ENCODE assay signal across 13 cellular contexts in genomic region chr6:169289671-169290408, GRCh38. TPM values are rescaled to one million over a fixed set of nuclear protein-coding genes. Genes with fewer than 3 reads are reported as not detected.
DNase-seq lines count a peak whose midpoint lies in the region; ATAC-seq, FAIRE-seq and TF ChIP-seq lines count a peak whose summit lies in the region.
"Had no signal": no experiment of that assay in that cellular context is flagged by ENCODE, and none has a peak within 500 bp of the region (broad histone marks: within the 10 kb centered on the region; RNA-seq: fewer than 3 reads in every experiment).

No MANE protein-coding gene starts in this region.

- no peak for TF ChIP-seq POLR2A in HepG2 (IDR thresholded peaks at IDR 0.05; ENCODE audit: insufficient read depth in 1 of 2, low read depth in 2 of 2, low read length in 2 of 2)
- no peak for TF ChIP-seq POLR2A in right lobe of liver (IDR thresholded peaks at IDR 0.05)
- TF ChIP-seq POLR2A in breast epithelium (IDR thresholded peaks at IDR 0.05) = no peak

- intact Hi-C loops in HepG2 (cut with micrococcal nuclease; ENCODE audit: unreplicated experiment) = no loop called here
- intact Hi-C loops in right lobe of liver (cut with DNase I) = no loop called here
- intact Hi-C loops in breast epithelium (cut with DNase I; ENCODE audit: low total_unique reads) = no loop called here

- H3K36me3 ChIP-seq in HepG2 (replicated peaks in 1 of 2; ENCODE audit: control insufficient read depth in 1 of 2, insufficient read depth in 2 of 2, low read length in 2 of 2) = no peaks in the 10 kb centered on the region
- H3K36me3 ChIP-seq in right lobe of liver = no peaks in the 10 kb centered on the region
- H3K36me3 ChIP-seq in breast epithelium = no peaks in the 10 kb centered on the region

- no peak for FAIRE-seq in HepG2 (lab: Jason Lieb, UNC)
- FAIRE-seq: kidney had no signal

- TF ChIP-seq RAD21 in HepG2 (CRISPR knock-in tag; IDR thresholded peaks at IDR 0.05) = no peak

- POLR2A ChIA-PET in HepG2 (lab: Yijun Ruan, JAX) = no interaction called here
- POLR2A ChIA-PET in HEK293T (lab: Yijun Ruan, JAX) = no interaction called here

- no peaks in the 10 kb centered on the region for H4K20me1 ChIP-seq in HepG2 (ENCODE audit: insufficient read depth, low read length)

- no peak for ATAC-seq in HepG2
- ATAC-seq in right lobe of liver = no peak
- ATAC-seq in HG02623 (IDR thresholded peaks at IDR 0.05; ENCODE audit: unreplicated experiment) = no peak
- no peak for ATAC-seq in HG03460 (IDR thresholded peaks at IDR 0.05; ENCODE audit: unreplicated experiment)
- ATAC-seq: activated CD4-positive, CD25-positive, alpha-beta regulatory T cell treated with anti-CD3 and anti-CD28 coated beads, Interleukin-2, amount 50 U/mL, for 24 hours had no signal

- TF ChIP-seq CTCF in HepG2 (CRISPR knock-in tag; IDR thresholded peaks at IDR 0.05) (no peak), right lobe of liver (IDR thresholded peaks at IDR 0.05) (no peak), breast epithelium (IDR thresholded peaks at IDR 0.05) (no peak)

- WGBS in HepG2 (ENCODE audit: low lambda C conversion rate) = 90% methylated on average over 18 of the region's 18 CpGs
- 64% methylated on average over 17 of the region's 18 CpGs for WGBS in right lobe of liver (ENCODE audit: insufficient coverage, low coverage, low lambda C conversion rate, missing lambda C conversion rate)

- H3K27me3 ChIP-seq in HepG2 (ENCODE audit: control insufficient read depth in 1 of 2, insufficient read depth in 2 of 2, low read length in 2 of 2) (no peaks in the 10 kb centered on the region), right lobe of liver (no peaks in the 10 kb centered on the region), breast epithelium (no peaks in the 10 kb centered on the region)

- H3K27ac ChIP-seq in HepG2 (ENCODE audit: extremely low read length, insufficient read depth, low read length) (no peak overlapping the region), right lobe of liver (no peak overlapping the region), breast epithelium (peak overlapping the region; percentile 76 to 93)

- TF ChIP-seq EP300 in HepG2 (IDR thresholded peaks at IDR 0.05; ENCODE audit: low read depth in 2 of 2, low read length in 2 of 2) (no peak), HepG2 (CRISPR knock-in tag; IDR thresholded peaks at IDR 0.05; ENCODE audit: borderline replicate concordance) (no peak)

- no peaks in the 10 kb centered on the region for H3K79me2 ChIP-seq in HepG2 (ENCODE audit: insufficient read depth, low read length)

- no peaks in the 10 kb centered on the region for H3K9me3 ChIP-seq in HepG2 (ENCODE audit: low read length)
- no peaks in the 10 kb centered on the region for H3K9me3 ChIP-seq in right lobe of liver
- no peaks in the 10 kb centered on the region for H3K9me3 ChIP-seq in breast epithelium

- BruUV-seq in HepG2 (replicated peaks; lab: Mats Ljungman, UMichigan) = no TSS peak

- CTCF ChIA-PET in HepG2 (lab: Yijun Ruan, JAX; ENCODE audit: low intra/inter-chr PET ratio, low total read pairs) = no interaction called here
- CTCF ChIA-PET in HEK293T (lab: Yijun Ruan, JAX) = no interaction called here

- DNase-seq in HepG2 (ENCODE audit: low spot score) = no peak
- no peak for DNase-seq in right lobe of liver
- DNase-seq in breast epithelium (ENCODE audit: low spot score in 2 of 2) = no peak
- DNase-seq in left kidney (ENCODE audit: low read depth, low spot score) = peak; percentile 17
- DNase-seq in NCI-H345 (lab: John Stamatoyannopoulos, UW) = no peak
- no peak for DNase-seq in HEK293T (ENCODE audit: extremely low spot score)
- DNase-seq: activated effector memory CD4-positive, alpha-beta T cell treated with Interleukin-2 at 50 U/mL for 16 hours; effector CD8-positive, alpha-beta T cell; kidney; RPMI8226 had no signal

- no peak overlapping the region for H2AFZ ChIP-seq in HepG2 (ENCODE audit: low read length)

- no peak overlapping the region for H3K4me2 ChIP-seq in HepG2 (ENCODE audit: low read depth, low read length)

- no peak overlapping the region for H3K9ac ChIP-seq in HepG2 (ENCODE audit: insufficient read depth, low read depth, low read length)

- peaks cover 56% of the 10 kb centered on the region for H3K4me1 ChIP-seq in HepG2 (ENCODE audit: insufficient read depth, low read length)
- H3K4me1 ChIP-seq in right lobe of liver = no peaks in the 10 kb centered on the region
- H3K4me1 ChIP-seq in breast epithelium = no peaks in the 10 kb centered on the region

- no peak overlapping the region for H3K4me3 ChIP-seq in HepG2 (replicated peaks in 1 of 3; ENCODE audit: insufficient read depth in 1 of 3, low read depth in 2 of 3, low read length in 3 of 3)
- H3K4me3 ChIP-seq in right lobe of liver = no peak overlapping the region
- no peak overlapping the region for H3K4me3 ChIP-seq in breast epithelium

- in situ Hi-C loops in HepG2 (cut with HindIII; ENCODE audit: extremely low pct_ligation_motif_present, low pct_unique_long_range_greater_than_20kb) = no loop called here

TF ChIP-seq in HepG2, 621 proteins besides CTCF, POLR2A, EP300 and RAD21 (continues in another document):
- TF ChIP-seq, protein P1, sequence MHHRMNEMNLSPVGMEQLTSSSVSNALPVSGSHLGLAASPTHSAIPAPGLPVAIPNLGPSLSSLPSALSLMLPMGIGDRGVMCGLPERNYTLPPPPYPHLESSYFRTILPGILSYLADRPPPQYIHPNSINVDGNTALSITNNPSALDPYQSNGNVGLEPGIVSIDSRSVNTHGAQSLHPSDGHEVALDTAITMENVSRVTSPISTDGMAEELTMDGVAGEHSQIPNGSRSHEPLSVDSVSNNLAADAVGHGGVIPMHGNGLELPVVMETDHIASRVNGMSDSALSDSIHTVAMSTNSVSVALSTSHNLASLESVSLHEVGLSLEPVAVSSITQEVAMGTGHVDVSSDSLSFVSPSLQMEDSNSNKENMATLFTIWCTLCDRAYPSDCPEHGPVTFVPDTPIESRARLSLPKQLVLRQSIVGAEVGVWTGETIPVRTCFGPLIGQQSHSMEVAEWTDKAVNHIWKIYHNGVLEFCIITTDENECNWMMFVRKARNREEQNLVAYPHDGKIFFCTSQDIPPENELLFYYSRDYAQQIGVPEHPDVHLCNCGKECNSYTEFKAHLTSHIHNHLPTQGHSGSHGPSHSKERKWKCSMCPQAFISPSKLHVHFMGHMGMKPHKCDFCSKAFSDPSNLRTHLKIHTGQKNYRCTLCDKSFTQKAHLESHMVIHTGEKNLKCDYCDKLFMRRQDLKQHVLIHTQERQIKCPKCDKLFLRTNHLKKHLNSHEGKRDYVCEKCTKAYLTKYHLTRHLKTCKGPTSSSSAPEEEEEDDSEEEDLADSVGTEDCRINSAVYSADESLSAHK (CRISPR knock-in tag; IDR thresholded peaks at IDR 0.05; ENCODE audit: borderline replicate concordance) = no peak

TF ChIP-seq in HEK293T, 16 proteins besides CTCF, POLR2A, EP300 and RAD21:
- TF ChIP-seq FOXA1 (IDR thresholded peaks at IDR 0.05) (no peak), PKNOX1 (IDR thresholded peaks at IDR 0.05) (no peak), FOXK2 (IDR thresholded peaks at IDR 0.05) (no peak), TARDBP (IDR thresholded peaks at IDR 0.05) (no peak), L3MBTL2 (conservative IDR thresholded peaks at IDR 0.05) (no peak; the same call in 1 of the 2 replicates), ARNT (IDR thresholded peaks at IDR 0.05) (no peak), ELF4 (IDR thresholded peaks at IDR 0.05) (no peak), NFRKB (IDR thresholded peaks at IDR 0.05) (no peak), SP1 (IDR thresholded peaks at IDR 0.05) (no peak), BHLHE40 (IDR thresholded peaks at IDR 0.05; ENCODE audit: borderline replicate concordance) (no peak), FOXM1 (IDR thresholded peaks at IDR 0.05; ENCODE audit: borderline replicate concordance) (no peak), LEF1 (IDR thresholded peaks at IDR 0.05; ENCODE audit: borderline replicate concordance) (no peak), CTBP1 (IDR thresholded peaks at IDR 0.05; ENCODE audit: borderline replicate concordance) (no peak), ZNF384 (IDR thresholded peaks at IDR 0.05) (no peak)

RNA-seq across cellular contexts. Expression of gene THBS2, which starts 36.2 kb away (rescaled TPM):
- total RNA-seq in HepG2 (2016; rRNA removed; fragmentation: Illumina TruSeq; extraction: Trizol) = 0.08 and 0.15 TPM in 2 replicates
- not detected in 2 replicates for total RNA-seq in HepG2 (2016; cell fraction: cytosol; rRNA removed; fragmentation: Illumina TruSeq; extraction: Trizol; ENCODE audit: low read depth)
- 0.10 and 0.30 TPM in 2 replicates for total RNA-seq in HepG2 (2016; cell fraction: insoluble cytoplasmic fraction; rRNA removed; fragmentation: Illumina TruSeq; extraction: Trizol)
- total RNA-seq in HepG2 (2016; cell fraction: membrane; rRNA removed; fragmentation: Illumina TruSeq; extraction: Trizol) = 0.31 TPM in 1 of 2 replicates, not detected in the other
- 0.31 and 0.41 TPM in 2 replicates for total RNA-seq in HepG2 (2016; cell fraction: nucleus; rRNA removed; fragmentation: Illumina TruSeq; extraction: Trizol)
- 0.12 and 0.26 TPM in 2 replicates for polyA plus RNA-seq in HepG2 (2011; rRNA removed)
- 0.05 and 0.24 TPM in 2 replicates for polyA plus RNA-seq in HepG2 (2011; cell fraction: cytosol; rRNA removed)
- polyA plus RNA-seq in HepG2 (2011; cell fraction: nucleus; rRNA removed) = 0.28 and 0.40 TPM in 2 replicates
- polyA plus RNA-seq in HepG2 (2012) = 0.05 and 0.27 TPM in 2 replicates
- polyA plus RNA-seq in HepG2 (2016; cell fraction: cytosol; fragmentation: Illumina TruSeq; extraction: Trizol; ENCODE audit: low read depth) = 0.05 TPM in 1 of 2 replicates, not detected in the other
- polyA plus RNA-seq in HepG2 (2016; cell fraction: insoluble cytoplasmic fraction; fragmentation: Illumina TruSeq; extraction: Trizol; ENCODE audit: low read depth) = not detected in 2 replicates
- polyA plus RNA-seq in HepG2 (2016; cell fraction: membrane; fragmentation: Illumina TruSeq; extraction: Trizol; ENCODE audit: low read depth) = not detected in 2 replicates
- 0.48 and 1.0 TPM in 2 replicates for polyA plus RNA-seq in HepG2 (2016; cell fraction: nucleus; fragmentation: Illumina TruSeq; extraction: Trizol; ENCODE audit: insufficient read depth, low read depth)
- polyA minus RNA-seq in HepG2 (2011; rRNA and poly(A)+ RNA removed; ENCODE audit: low replicate concordance) = 0.75 and 0.82 TPM in 2 replicates
- polyA minus RNA-seq in HepG2 (2011; cell fraction: cytosol; rRNA and poly(A)+ RNA removed) = 0.20 TPM in 1 of 2 replicates, not detected in the other
- polyA minus RNA-seq in HepG2 (2011; cell fraction: nucleus; rRNA and poly(A)+ RNA removed) = 0.13 and 0.75 TPM in 2 replicates
- 10 to 100 TPM in 1 of 6 experiments, 1 to 10 TPM in 5; 2.7 to 28.7 (median 7.8) TPM for total RNA-seq in right lobe of liver
- 100 to 1,000 TPM in 1 of 3 donors, 10 to 100 TPM in 2; 31.9 to 145 (median 73.0) TPM for total RNA-seq in breast epithelium

Comparison
In these comparisons a context has a peak if more than half of its experiments do, and no peak if none do; other contexts are left out.
1. H3K27ac ChIP-seq: peak in breast epithelium (2 of 2); none in HepG2 (single experiment) and right lobe of liver (0 of 3).